In the genomic region with DNA sequence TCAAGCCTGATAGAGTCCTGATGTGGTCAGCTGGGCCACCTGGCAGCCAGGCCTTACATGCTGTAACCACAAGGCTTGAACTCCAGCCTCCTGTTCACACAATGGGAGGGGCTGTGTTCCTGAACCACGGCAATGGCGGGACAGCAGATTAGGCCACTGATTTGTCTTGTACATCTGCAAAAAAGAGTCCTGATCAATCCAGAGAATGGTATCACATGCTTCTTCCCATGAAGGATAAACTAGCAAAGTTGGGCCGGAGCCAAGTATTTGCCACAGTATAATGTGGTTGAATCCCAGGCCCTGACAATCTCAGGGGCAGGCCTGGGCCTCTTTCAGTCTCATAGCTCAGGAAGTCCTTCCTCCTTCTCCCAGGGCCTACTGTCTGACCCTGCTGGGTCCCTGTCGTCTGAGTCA, we compare ENCODE assay signal across 15 cellular contexts.
DNase-seq lines count a peak whose midpoint lies in the region; ATAC-seq, FAIRE-seq and TF ChIP-seq lines count a peak whose summit lies in the region.
"Had no signal": no experiment of that assay in that cellular context is flagged by ENCODE, and none has a peak within 500 bp of the region (broad histone marks: within the 10 kb centered on the region; RNA-seq: fewer than 3 reads in every experiment).

No MANE protein-coding gene starts in this region.

- peak overlapping the region; percentile 5; the same call in 1 of the 2 replicates for H3K4me2 ChIP-seq in BLaER1

- no peaks in the 10 kb centered on the region for H3K9me3 ChIP-seq in BLaER1
- H3K9me3 ChIP-seq in small intestine (ENCODE audit: control insufficient read depth, low read depth), result no peaks in the 10 kb centered on the region
- no peaks in the 10 kb centered on the region for H3K9me3 ChIP-seq in left ventricle myocardium inferior (replicated peaks)
- H3K9me3 ChIP-seq: HAP-1 had no signal

- H3K27me3 ChIP-seq in BLaER1 (no peaks in the 10 kb centered on the region), small intestine (ENCODE audit: control insufficient read depth in 2 of 2, insufficient read depth in 2 of 2, low read length in 2 of 2) (no peaks in the 10 kb centered on the region), left ventricle myocardium inferior (ENCODE audit: low read depth) (no peaks in the 10 kb centered on the region)

- POLR2A ChIA-PET in WTC11 (lab: Charles Lee), result no interaction called here

- H3K4me3 Mint-ChIP-seq in WTC11 (no peak overlapping the region), endothelial cell (ENCODE audit: unreplicated experiment) (no peak overlapping the region)
- no peak overlapping the region for H3K4me3 Mint-ChIP-seq in activated naive CD8-positive, alpha-beta T cell treated with anti-CD3 and anti-CD28 coated beads for 36 hours
- H3K4me3 Mint-ChIP-seq: stimulated activated naive CD8-positive, alpha-beta T cell treated with anti-CD3 and anti-CD28 coated beads, Interleukin-15, Interleukin-2, amounts not matched to agents 100 ng/mL and 50 ng/mL, for 24 hours; T-helper 1 cell treated with Interleukin-12 subunit alpha and Interleukin-12 subunit beta and Interleukin-4 antibody, amounts not matched to agents 30 μg/mL and 1 μg/mL, for 36 hours had no signal

- CTCF ChIA-PET in WTC11 (lab: Charles Lee), result interaction anchor here (0.9 kb wide), 1 partner anchor 1026 kb away, joined by 3 read pairs; no protein-coding TSS in a partner anchor

- H3K36me3 Mint-ChIP-seq in WTC11, result no peaks in the 10 kb centered on the region
- no peaks in the 10 kb centered on the region for H3K36me3 Mint-ChIP-seq in endothelial cell (ENCODE audit: low read depth, unreplicated experiment)
- H3K36me3 Mint-ChIP-seq in activated naive CD8-positive, alpha-beta T cell treated with anti-CD3 and anti-CD28 coated beads for 36 hours, result no peaks in the 10 kb centered on the region

- H4K20me1 ChIP-seq in BLaER1, result no peaks in the 10 kb centered on the region

- H3K4me1 ChIP-seq in BLaER1 (peaks cover 28% of the 10 kb centered on the region), small intestine (ENCODE audit: control insufficient read depth in 2 of 2, insufficient read depth in 1 of 2, low read depth in 1 of 2, low read length in 1 of 2) (no peaks in the 10 kb centered on the region), left ventricle myocardium inferior (no peaks in the 10 kb centered on the region)
- H3K4me1 ChIP-seq: HAP-1 had no signal

- H3K4me3 ChIP-seq in BLaER1 (no peak overlapping the region), small intestine (ENCODE audit: low read depth in 1 of 2, low read length in 2 of 2) (no peak overlapping the region), left ventricle myocardium inferior (no peak overlapping the region)
- H3K4me3 ChIP-seq: HAP-1 had no signal

- DNase-seq in HTR-8/SVneo (ENCODE audit: insufficient read length, low spot score), result peak; percentile 49
- DNase-seq in WTC11 (ENCODE audit: low spot score), result no peak
- peak; percentile 12 for DNase-seq in iPS-NIHi7 (ENCODE audit: extremely low spot score)
- no peak for DNase-seq in small intestine
- DNase-seq in endothelial cell (ENCODE audit: low spot score), result no peak
- DNase-seq in left ventricle myocardium inferior, result no peak
- DNase-seq in activated naive CD8-positive, alpha-beta T cell treated with anti-CD3 and anti-CD28 coated beads for 36 hours, result no peak
- DNase-seq: activated CD8-positive, alpha-beta memory T cell treated with anti-CD3 and anti-CD28 coated beads for 24 hours; kidney; NCI-H1105; stimulated activated CD4-positive, alpha-beta T cell treated with anti-CD3 and anti-CD28 coated beads, Interleukin-2, amount 100 ng/mL, for 24 hours had no signal

- H3K27ac Mint-ChIP-seq in WTC11 (peak overlapping the region; percentile 38; the same call in 1 of the 2 replicates), endothelial cell (ENCODE audit: unreplicated experiment) (no peak overlapping the region)
- no peak overlapping the region for H3K27ac Mint-ChIP-seq in activated naive CD8-positive, alpha-beta T cell treated with anti-CD3 and anti-CD28 coated beads for 36 hours
- H3K27ac Mint-ChIP-seq: stimulated activated naive CD8-positive, alpha-beta T cell treated with anti-CD3 and anti-CD28 coated beads, Interleukin-15, Interleukin-2, amounts not matched to agents 100 ng/mL and 50 ng/mL, for 24 hours; T-helper 1 cell treated with Interleukin-12 subunit alpha and Interleukin-12 subunit beta and Interleukin-4 antibody, amounts not matched to agents 30 μg/mL and 1 μg/mL, for 36 hours had no signal

- ATAC-seq in WTC11, result peak; percentile 39

- H3K4me1 Mint-ChIP-seq in WTC11 (0 out of 2 replicates have a peak, but pooled peaks cover 5% of the 10 kb centered on the region), endothelial cell (ENCODE audit: unreplicated experiment) (no peaks in the 10 kb centered on the region)
- no peaks in the 10 kb centered on the region for H3K4me1 Mint-ChIP-seq in activated naive CD8-positive, alpha-beta T cell treated with anti-CD3 and anti-CD28 coated beads for 36 hours

- intact Hi-C loops in left ventricle myocardium inferior (cut with micrococcal nuclease), result no loop called here

- no peaks in the 10 kb centered on the region for H3K27me3 Mint-ChIP-seq in WTC11 (ENCODE audit: low read depth)
- H3K27me3 Mint-ChIP-seq in endothelial cell (ENCODE audit: unreplicated experiment), result no peaks in the 10 kb centered on the region
- no peaks in the 10 kb centered on the region for H3K27me3 Mint-ChIP-seq in activated naive CD8-positive, alpha-beta T cell treated with anti-CD3 and anti-CD28 coated beads for 36 hours
- H3K27me3 Mint-ChIP-seq: stimulated activated naive CD8-positive, alpha-beta T cell treated with anti-CD3 and anti-CD28 coated beads, Interleukin-15, Interleukin-2, amounts not matched to agents 100 ng/mL and 50 ng/mL, for 24 hours had no signal

- TF ChIP-seq CTCF in WTC11 (IDR thresholded peaks at IDR 0.05) (no peak), endothelial cell (IDR thresholded peaks at IDR 0.05; ENCODE audit: unreplicated experiment) (no peak), left ventricle myocardium inferior (IDR thresholded peaks at IDR 0.05; ENCODE audit: borderline replicate concordance) (no peak)

- FAIRE-seq in HTR-8/SVneo (lab: Jason Lieb, UNC) (no peak), small intestine (lab: Jason Lieb, UNC) (no peak)
- FAIRE-seq: kidney had no signal

- no peak overlapping the region for H3K9ac ChIP-seq in BLaER1

- WGBS in small intestine, 3 donors, result 64 to 67% (median 67%) methylated on average over 4 of the region's 4 CpGs

- H3K27ac ChIP-seq in BLaER1 (no peak overlapping the region), small intestine (ENCODE audit: low read depth in 1 of 2, low read length in 1 of 2) (no peak overlapping the region), left ventricle myocardium inferior (replicated peaks) (no peak overlapping the region)

- H3K9me3 Mint-ChIP-seq in WTC11 (no peaks in the 10 kb centered on the region), endothelial cell (ENCODE audit: unreplicated experiment) (no peaks in the 10 kb centered on the region)
- H3K9me3 Mint-ChIP-seq in activated naive CD8-positive, alpha-beta T cell treated with anti-CD3 and anti-CD28 coated beads for 36 hours, result no peaks in the 10 kb centered on the region
- H3K9me3 Mint-ChIP-seq: stimulated activated naive CD8-positive, alpha-beta T cell treated with anti-CD3 and anti-CD28 coated beads, Interleukin-15, Interleukin-2, amounts not matched to agents 100 ng/mL and 50 ng/mL, for 24 hours; T-helper 1 cell treated with Interleukin-12 subunit alpha and Interleukin-12 subunit beta and Interleukin-4 antibody, amounts not matched to agents 30 μg/mL and 1 μg/mL, for 36 hours had no signal

- no peaks in the 10 kb centered on the region for H3K36me3 ChIP-seq in BLaER1
- H3K36me3 ChIP-seq in small intestine (ENCODE audit: control insufficient read depth in 2 of 2, insufficient read depth in 2 of 2, low read length in 2 of 2), result no peaks in the 10 kb centered on the region
- H3K36me3 ChIP-seq in left ventricle myocardium inferior, result no peaks in the 10 kb centered on the region
- H3K36me3 ChIP-seq: HAP-1 had no signal

TF ChIP-seq in WTC11, 78 proteins besides CTCF, POLR2A, EP300 and RAD21 (continues in another document):
- TF ChIP-seq, protein P1, sequence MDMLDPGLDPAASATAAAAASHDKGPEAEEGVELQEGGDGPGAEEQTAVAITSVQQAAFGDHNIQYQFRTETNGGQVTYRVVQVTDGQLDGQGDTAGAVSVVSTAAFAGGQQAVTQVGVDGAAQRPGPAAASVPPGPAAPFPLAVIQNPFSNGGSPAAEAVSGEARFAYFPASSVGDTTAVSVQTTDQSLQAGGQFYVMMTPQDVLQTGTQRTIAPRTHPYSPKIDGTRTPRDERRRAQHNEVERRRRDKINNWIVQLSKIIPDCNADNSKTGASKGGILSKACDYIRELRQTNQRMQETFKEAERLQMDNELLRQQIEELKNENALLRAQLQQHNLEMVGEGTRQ (CRISPR knock-in tag; IDR thresholded peaks at IDR 0.05), result no peak
- TF ChIP-seq, protein P2, sequence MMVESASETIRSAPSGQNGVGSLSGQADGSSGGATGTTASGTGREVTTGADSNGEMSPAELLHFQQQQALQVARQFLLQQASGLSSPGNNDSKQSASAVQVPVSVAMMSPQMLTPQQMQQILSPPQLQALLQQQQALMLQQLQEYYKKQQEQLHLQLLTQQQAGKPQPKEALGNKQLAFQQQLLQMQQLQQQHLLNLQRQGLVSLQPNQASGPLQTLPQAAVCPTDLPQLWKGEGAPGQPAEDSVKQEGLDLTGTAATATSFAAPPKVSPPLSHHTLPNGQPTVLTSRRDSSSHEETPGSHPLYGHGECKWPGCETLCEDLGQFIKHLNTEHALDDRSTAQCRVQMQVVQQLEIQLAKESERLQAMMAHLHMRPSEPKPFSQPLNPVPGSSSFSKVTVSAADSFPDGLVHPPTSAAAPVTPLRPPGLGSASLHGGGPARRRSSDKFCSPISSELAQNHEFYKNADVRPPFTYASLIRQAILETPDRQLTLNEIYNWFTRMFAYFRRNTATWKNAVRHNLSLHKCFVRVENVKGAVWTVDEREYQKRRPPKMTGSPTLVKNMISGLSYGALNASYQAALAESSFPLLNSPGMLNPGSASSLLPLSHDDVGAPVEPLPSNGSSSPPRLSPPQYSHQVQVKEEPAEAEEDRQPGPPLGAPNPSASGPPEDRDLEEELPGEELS (CRISPR knock-in tag; IDR thresholded peaks at IDR 0.05), result no peak

Comparison
In these comparisons a context has a peak if more than half of its experiments do, and no peak if none do; other contexts are left out.
1. DNase-seq: peak in HTR-8/SVneo (single experiment) and iPS-NIHi7 (single experiment); none in WTC11 (single experiment), small intestine (single experiment), endothelial cell (single experiment), left ventricle myocardium inferior (single experiment) and activated naive CD8-positive, alpha-beta T cell treated with anti-CD3 and anti-CD28 coated beads for 36 hours (single experiment).